8 cellular contexts compared by ENCODE assay signal in genomic region chr16:85462405-85463227, GRCh38.
DNase-seq lines count a peak whose midpoint lies in the region; ATAC-seq, FAIRE-seq and TF ChIP-seq lines count a peak whose summit lies in the region.

No MANE protein-coding gene starts in this region.

- TF ChIP-seq POLR2A in esophagus muscularis mucosa (IDR thresholded peaks at IDR 0.05; ENCODE audit: low read depth): no peak

- DNase-seq in A673 (ENCODE audit: low spot score): peak; percentile 28
- no peak for DNase-seq in HTR-8/SVneo (ENCODE audit: insufficient read length, low spot score)
- peak; percentile 65 for DNase-seq in SK-N-DZ (ENCODE audit: low spot score)
- DNase-seq in esophagus muscularis mucosa (ENCODE audit: extremely low spot score): no peak
- peak; percentile 94 for DNase-seq in retina
- no peak for DNase-seq in effector CD4-positive, alpha-beta T cell

- CTCF ChIA-PET in A673 (lab: Charles Lee): interaction anchor here (1.4 to 1.7 kb wide), 2 partner anchors 41 to 154 kb away, joined by 5 to 8 read pairs; no protein-coding TSS in a partner anchor

- H3K27me3 ChIP-seq in A673 (replicated peaks; ENCODE audit: insufficient read depth, low read depth, low read length, poor library complexity): no peaks in the 10 kb centered on the region
- H3K27me3 ChIP-seq in esophagus muscularis mucosa: peaks cover 0 to 12% (median 0%) of the 10 kb centered on the region in 4 donors

- TF ChIP-seq CTCF in A673 (conservative IDR thresholded peaks at IDR 0.05; ENCODE audit: low read depth, low read length) (no peak), esophagus muscularis mucosa (IDR thresholded peaks at IDR 0.05) (no peak)

- H3K36me3 ChIP-seq in A673 (ENCODE audit: insufficient read depth, low read length, poor library complexity, severe bottlenecking) (no peaks in the 10 kb centered on the region), esophagus muscularis mucosa (no peaks in the 10 kb centered on the region)

- no peak overlapping the region for H3K27ac ChIP-seq in A673 (ENCODE audit: low read depth, low read length, poor library complexity, severe bottlenecking)
- peak overlapping the region in 3 of 4 donors; percentile 52 to 73 (median 61) for H3K27ac ChIP-seq in esophagus muscularis mucosa (replicated peaks in 1 of 4)

- 0% methylated on average over 9 of the region's 85 CpGs for WGBS in esophagus muscularis mucosa

- intact Hi-C loops in A673 (cut with micrococcal nuclease; ENCODE audit: unreplicated experiment) (no loop called here), esophagus muscularis mucosa (cut with DNase I) (no loop called here)

- H3K4me3 ChIP-seq in A673 (ENCODE audit: low read depth, low read length, poor library complexity, severe bottlenecking) (peak overlapping the region; percentile 35), esophagus muscularis mucosa (peak overlapping the region; percentile 49 to 59 (median 50))

- BruUV-seq in A673 (replicated peaks; lab: Mats Ljungman, UMichigan): no TSS peak

- H3K9me3 ChIP-seq in A673 (ENCODE audit: low read depth, low read length, poor library complexity, severe bottlenecking) (no peaks in the 10 kb centered on the region), esophagus muscularis mucosa (no peaks in the 10 kb centered on the region)

- peak; percentile 36 for FAIRE-seq in HTR-8/SVneo (lab: Jason Lieb, UNC)

- peaks cover 26% of the 10 kb centered on the region for H3K4me1 ChIP-seq in A673 (ENCODE audit: insufficient read depth, low read length, poor library complexity, severe bottlenecking)
- H3K4me1 ChIP-seq in esophagus muscularis mucosa: peaks cover 59 to 67% (median 63%) of the 10 kb centered on the region in 4 donors

- POLR2A ChIA-PET in A673 (lab: Charles Lee; ENCODE audit: low non-redundant PET): no interaction called here

- ATAC-seq in HG03025 (IDR thresholded peaks at IDR 0.05; ENCODE audit: low FRiP score, unreplicated experiment) (no peak), HG02870 (IDR thresholded peaks at IDR 0.05; ENCODE audit: unreplicated experiment) (no peak)

- no peak for TF ChIP-seq EP300 in esophagus muscularis mucosa (IDR thresholded peaks at IDR 0.05)

Comparison
In these comparisons a context has a peak if more than half of its experiments do, and no peak if none do; other contexts are left out.
1. DNase-seq: peak in A673 (single experiment), SK-N-DZ (single experiment) and retina (single experiment); none in HTR-8/SVneo (single experiment), esophagus muscularis mucosa (single experiment) and effector CD4-positive, alpha-beta T cell (single experiment).